In the genomic region with DNA sequence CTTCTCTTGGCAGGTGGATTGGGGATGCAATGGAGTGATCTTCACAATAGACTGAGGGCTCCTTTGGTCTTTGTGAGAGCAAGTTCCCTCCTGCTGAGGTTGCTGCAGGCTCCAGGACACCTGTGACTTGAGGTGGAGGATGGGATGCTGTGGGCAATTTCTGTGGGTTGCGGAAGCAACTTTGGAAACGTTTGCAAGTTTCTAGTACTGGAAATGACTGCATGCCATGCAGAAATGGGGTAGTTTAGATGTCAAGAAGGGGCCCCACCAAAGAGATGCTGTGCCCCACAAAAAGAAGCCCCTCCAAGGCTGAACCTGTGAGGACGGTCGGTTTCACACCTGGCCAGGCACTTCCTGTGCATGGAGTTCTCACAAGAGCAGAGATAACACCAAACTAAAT, we compare ENCODE assay signal across 29 cellular contexts.
DNase-seq lines count a peak whose midpoint lies in the region; ATAC-seq, FAIRE-seq and TF ChIP-seq lines count a peak whose summit lies in the region.
"Had no signal": no experiment of that assay in that cellular context is flagged by ENCODE, and none has a peak within 500 bp of the region (broad histone marks: within the 10 kb centered on the region; RNA-seq: fewer than 3 reads in every experiment).

No MANE protein-coding gene starts in this region.

- no peak for TF ChIP-seq CTCF in natural killer cell (IDR thresholded peaks at IDR 0.05)

- no peak overlapping the region for H3K27ac ChIP-seq in CD4-positive, alpha-beta memory T cell (ENCODE audit: low read depth, low read length)
- H3K27ac ChIP-seq: BLaER1, dorsolateral prefrontal cortex, RWPE1, SK-N-MC, tibial artery had no signal

- peak overlapping the region in 4 of 7 donors; percentile 62 to 88 (median 68) for H3K27ac Mint-ChIP-seq in CD4-positive, alpha-beta memory T cell
- peak overlapping the region; percentile 33 for H3K27ac Mint-ChIP-seq in activated CD4-positive, alpha-beta memory T cell treated with anti-CD3 and anti-CD28 coated beads, Interleukin-2, amount 10 ng/mL, durations not matched to agents 7 days and 5 days
- H3K27ac Mint-ChIP-seq in natural killer cell, result peak overlapping the region; percentile 97 to 99
- H3K27ac Mint-ChIP-seq: activated naive CD4-positive, alpha-beta T cell treated with anti-CD3 and anti-CD28 coated beads, Interleukin-2, amount 50 U/mL, for 72 hours; activated T-cell treated with anti-CD3 and anti-CD28 coated beads, Interleukin-2, amount 50 U/mL, for 72 hours; T-helper 17 cell had no signal

- POLR2A ChIA-PET in CD4-positive, alpha-beta memory T cell (lab: Charles Lee; ENCODE audit: partially characterized antibody), result no interaction called here
- POLR2A ChIA-PET in activated CD4-positive, alpha-beta memory T cell treated with anti-CD3 and anti-CD28 coated beads, Interleukin-2, amount 10 ng/mL, durations not matched to agents 7 days and 5 days (lab: Charles Lee), result no interaction called here

- H3K9me3 Mint-ChIP-seq in CD4-positive, alpha-beta memory T cell, result peaks cover 0 to 2% (median 0%) of the 10 kb centered on the region in 8 donors
- H3K9me3 Mint-ChIP-seq in activated CD4-positive, alpha-beta memory T cell treated with anti-CD3 and anti-CD28 coated beads, Interleukin-2, amount 10 ng/mL, durations not matched to agents 7 days and 5 days, result peaks cover 5% of the 10 kb centered on the region
- peaks cover 0 to 4% of the 10 kb centered on the region in 2 donors for H3K9me3 Mint-ChIP-seq in natural killer cell
- H3K9me3 Mint-ChIP-seq: activated T-cell treated with anti-CD3 and anti-CD28 coated beads, Interleukin-2, amount 50 U/mL, for 72 hours had no signal

- no peaks in the 10 kb centered on the region for H3K36me3 Mint-ChIP-seq in CD4-positive, alpha-beta memory T cell
- peaks cover 18% of the 10 kb centered on the region for H3K36me3 Mint-ChIP-seq in activated CD4-positive, alpha-beta memory T cell treated with anti-CD3 and anti-CD28 coated beads, Interleukin-2, amount 10 ng/mL, durations not matched to agents 7 days and 5 days (ENCODE audit: low read depth)
- H3K36me3 Mint-ChIP-seq in natural killer cell, result no peaks in the 10 kb centered on the region

- H3K36me3 ChIP-seq in CD4-positive, alpha-beta memory T cell (ENCODE audit: insufficient read depth, low read length), result no peaks in the 10 kb centered on the region
- H3K36me3 ChIP-seq: BLaER1, tibial artery had no signal

- CTCF ChIA-PET in CD4-positive, alpha-beta memory T cell (lab: Charles Lee; ENCODE audit: partially characterized antibody), result no interaction called here
- CTCF ChIA-PET in activated CD4-positive, alpha-beta memory T cell treated with anti-CD3 and anti-CD28 coated beads, Interleukin-2, amount 10 ng/mL, durations not matched to agents 7 days and 5 days (lab: Charles Lee), result no interaction called here

- H3K9me3 ChIP-seq in CD4-positive, alpha-beta memory T cell (ENCODE audit: control insufficient read depth in 1 of 2, low read length in 2 of 2), result no peaks in the 10 kb centered on the region
- H3K9me3 ChIP-seq: BLaER1, tibial artery had no signal

- intact Hi-C loops in CD4-positive, alpha-beta memory T cell (cut with micrococcal nuclease), result no loop called here
- intact Hi-C loops in natural killer cell (cut with micrococcal nuclease), result no loop called here

- peaks cover 28% of the 10 kb centered on the region for H3K4me1 ChIP-seq in CD4-positive, alpha-beta memory T cell (ENCODE audit: insufficient read depth, low read length)

- H3K27me3 Mint-ChIP-seq in CD4-positive, alpha-beta memory T cell, result no peaks in the 10 kb centered on the region
- peaks cover 16% of the 10 kb centered on the region for H3K27me3 Mint-ChIP-seq in activated CD4-positive, alpha-beta memory T cell treated with anti-CD3 and anti-CD28 coated beads, Interleukin-2, amount 10 ng/mL, durations not matched to agents 7 days and 5 days
- H3K27me3 Mint-ChIP-seq in natural killer cell (ENCODE audit: low read depth in 2 of 2), result no peaks in the 10 kb centered on the region
- H3K27me3 Mint-ChIP-seq: T-helper 17 cell had no signal

- H3K27me3 ChIP-seq in CD4-positive, alpha-beta memory T cell (ENCODE audit: insufficient read depth, low read length), result no peaks in the 10 kb centered on the region
- H3K27me3 ChIP-seq: BLaER1 had no signal

- FAIRE-seq in GM19239 (lab: Jason Lieb, UNC) (peak; percentile 37), frontal cortex (lab: Jason Lieb, UNC) (no peak)
- FAIRE-seq: astrocyte, HTR-8/SVneo, keratinocyte had no signal

- H3K4me3 ChIP-seq in CD4-positive, alpha-beta memory T cell (ENCODE audit: low read length in 2 of 2), result no peak overlapping the region
- H3K4me3 ChIP-seq: BLaER1, dorsolateral prefrontal cortex, SK-N-MC, tibial artery had no signal

- ATAC-seq in natural killer cell (peak in 2 of 3 donors; percentile 7 to 20), HG03159 (IDR thresholded peaks at IDR 0.05; ENCODE audit: unreplicated experiment) (no peak), GM19395 (IDR thresholded peaks at IDR 0.05; ENCODE audit: unreplicated experiment) (no peak)
- ATAC-seq: activated naive CD4-positive, alpha-beta T cell treated with anti-CD3 and anti-CD28 coated beads, Interleukin-2, amount 50 U/mL, for 72 hours; activated T-cell treated with anti-CD3 and anti-CD28 coated beads, Interleukin-2, amount 50 U/mL, for 72 hours; HCT116; naive thymus-derived CD4-positive, alpha-beta T cell; stimulated activated naive CD8-positive, alpha-beta T cell treated with anti-CD3 and anti-CD28 coated beads, Interleukin-15, amount 100 ng/mL, for 72 hours; T-helper 17 cell had no signal

- H3K4me3 Mint-ChIP-seq in CD4-positive, alpha-beta memory T cell, result peak overlapping the region in 3 of 8 donors; percentile 39 to 46 (median 41)
- H3K4me3 Mint-ChIP-seq in activated CD4-positive, alpha-beta memory T cell treated with anti-CD3 and anti-CD28 coated beads, Interleukin-2, amount 10 ng/mL, durations not matched to agents 7 days and 5 days, result no peak overlapping the region
- H3K4me3 Mint-ChIP-seq in natural killer cell, result peak overlapping the region; percentile 79
- H3K4me3 Mint-ChIP-seq: activated T-cell treated with anti-CD3 and anti-CD28 coated beads, Interleukin-2, amount 50 U/mL, for 72 hours; T-helper 17 cell had no signal

- peak in 1 of 5 donors; percentile 40 for DNase-seq in CD4-positive, alpha-beta memory T cell
- DNase-seq in GM19239 (ENCODE audit: insufficient read length, low spot score) (no peak), natural killer cell (no peak), frontal cortex (ENCODE audit: low spot score in 2 of 2) (no peak)
- no peak for DNase-seq in activated CD4-positive, alpha-beta memory T cell treated with anti-CD3 and anti-CD28 coated beads, Interleukin-2, amount 10 ng/mL, durations not matched to agents 7 days and 5 days
- DNase-seq: activated CD4-positive, CD25-positive, alpha-beta regulatory T cell treated with anti-CD3 and anti-CD28 coated beads, Interleukin-2, amount 50 U/mL, for 72 hours; activated T-cell treated with anti-CD3 and anti-CD28 coated beads, Interleukin-2, amount 50 U/mL, for 72 hours; central memory CD4-positive, alpha-beta T cell; dorsolateral prefrontal cortex; glutamatergic neuron; KG1; midbrain; naive thymus-derived CD4-positive, alpha-beta T cell; NCI-H1417 treated with DMSO at 0.1 percent for 48 hours; NCI-H2081; NCI-H345; stimulated activated naive CD8-positive, alpha-beta T cell treated with anti-CD3 and anti-CD28 coated beads, Interleukin-15, amount 100 ng/mL, for 72 hours; T-helper 17 cell; tibial artery had no signal

- H3K4me1 Mint-ChIP-seq in CD4-positive, alpha-beta memory T cell, result peaks cover 24 to 74% (median 35%) of the 10 kb centered on the region in 4 donors
- peaks cover 73% of the 10 kb centered on the region for H3K4me1 Mint-ChIP-seq in activated CD4-positive, alpha-beta memory T cell treated with anti-CD3 and anti-CD28 coated beads, Interleukin-2, amount 10 ng/mL, durations not matched to agents 7 days and 5 days
- H3K4me1 Mint-ChIP-seq in natural killer cell, result peaks cover 79 to 83% of the 10 kb centered on the region in 2 donors

Comparison
In these comparisons a context has a peak if more than half of its experiments do, and no peak if none do; other contexts are left out.
1. H3K27ac Mint-ChIP-seq: peak in every context shown above with its lines; median percentile 98 in natural killer cell; 68 in CD4-positive, alpha-beta memory T cell; 33 in activated CD4-positive, alpha-beta memory T cell treated with anti-CD3 and anti-CD28 coated beads, Interleukin-2, amount 10 ng/mL, durations not matched to agents 7 days and 5 days.
2. ATAC-seq: peak in natural killer cell (2 of 3); none in HG03159 (single experiment) and GM19395 (single experiment).